8 cellular contexts compared by ENCODE assay signal in the genomic region with DNA sequence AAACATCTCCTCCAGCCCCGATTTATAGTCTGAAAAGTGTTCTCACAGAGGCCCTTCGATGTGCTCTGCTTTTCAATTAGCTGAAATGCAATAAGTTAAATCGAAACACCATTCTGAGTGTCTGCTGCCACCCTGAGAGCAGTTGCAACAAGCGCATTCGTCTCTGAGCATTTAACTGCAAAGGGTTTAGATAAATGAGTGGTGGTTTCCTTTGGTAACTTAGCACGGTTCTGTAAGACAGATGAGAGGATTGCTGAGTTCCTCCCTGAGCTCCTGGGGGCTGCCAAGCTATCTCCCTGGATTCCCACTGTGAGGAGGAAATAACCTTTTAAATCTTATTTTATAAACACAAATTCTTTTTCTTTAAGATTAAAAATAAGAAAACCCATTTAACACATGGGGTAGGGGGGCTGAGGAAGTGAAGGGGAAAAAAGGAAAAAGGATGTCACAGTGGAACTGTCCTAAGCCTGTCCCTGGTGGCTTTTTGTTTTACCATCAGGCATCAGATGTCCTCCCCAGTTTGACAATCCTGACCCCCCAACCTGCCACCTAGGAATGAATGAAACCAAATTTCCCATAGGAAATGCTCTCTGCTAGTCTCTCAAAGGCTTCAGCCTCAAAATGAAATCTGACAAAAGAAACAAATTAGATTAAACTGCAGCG. TPM values are rescaled to one million over a fixed set of nuclear protein-coding genes. Genes with fewer than 3 reads are reported as not detected.
DNase-seq lines count a peak whose midpoint lies in the region; ATAC-seq and TF ChIP-seq lines count a peak whose summit lies in the region.

No MANE protein-coding gene starts in this region.

- peak; percentile 83 for TF ChIP-seq CTCF in cardiac muscle cell (IDR thresholded peaks at IDR 0.05; ENCODE audit: low read depth, low read length)
- TF ChIP-seq CTCF in ovary (IDR thresholded peaks at IDR 0.05), result peak; percentile 7 to 52 (median 51)

- no peaks in the 10 kb centered on the region for H3K27me3 ChIP-seq in cardiac muscle cell
- no peaks in the 10 kb centered on the region for H3K27me3 ChIP-seq in ovary

- 3 to 9% (median 8%) methylated on average over 7 of the region's 7 CpGs for WGBS in ovary, 3 donors

- H3K9me3 ChIP-seq in cardiac muscle cell (ENCODE audit: low read depth), result no peaks in the 10 kb centered on the region
- H3K9me3 ChIP-seq in ovary, result no peaks in the 10 kb centered on the region

- no peak overlapping the region for H3K27ac ChIP-seq in cardiac muscle cell
- no peak overlapping the region for H3K27ac ChIP-seq in ovary

- H3K4me3 Mint-ChIP-seq in activated naive CD8-positive, alpha-beta T cell treated with anti-CD3 and anti-CD28 coated beads for 36 hours, result no peak overlapping the region

- H3K9me3 Mint-ChIP-seq in activated naive CD8-positive, alpha-beta T cell treated with anti-CD3 and anti-CD28 coated beads for 36 hours, result no peaks in the 10 kb centered on the region

- no peaks in the 10 kb centered on the region for H3K27me3 Mint-ChIP-seq in activated naive CD8-positive, alpha-beta T cell treated with anti-CD3 and anti-CD28 coated beads for 36 hours

- TF ChIP-seq EP300 in ovary (IDR thresholded peaks at IDR 0.05), result no peak

- H3K4me1 ChIP-seq in cardiac muscle cell (ENCODE audit: low read depth) (peaks cover 3% of the 10 kb centered on the region), ovary (ENCODE audit: insufficient read depth) (peaks cover 4% of the 10 kb centered on the region)

- no peaks in the 10 kb centered on the region for H3K36me3 Mint-ChIP-seq in activated naive CD8-positive, alpha-beta T cell treated with anti-CD3 and anti-CD28 coated beads for 36 hours

- no peak for ATAC-seq in HG02588 (IDR thresholded peaks at IDR 0.05; ENCODE audit: unreplicated experiment)

- H3K4me1 Mint-ChIP-seq in activated naive CD8-positive, alpha-beta T cell treated with anti-CD3 and anti-CD28 coated beads for 36 hours, result peaks cover 24% of the 10 kb centered on the region

- H3K36me3 ChIP-seq in cardiac muscle cell, result no peaks in the 10 kb centered on the region
- no peaks in the 10 kb centered on the region for H3K36me3 ChIP-seq in ovary

- intact Hi-C loops in ovary (cut with DNase I), result loop anchor here (5.0 to 10.0 kb wide), 5 partner anchors 426 to 781 kb away; no protein-coding TSS in a partner anchor

- no peak for TF ChIP-seq POLR2A in ovary (IDR thresholded peaks at IDR 0.05)

- DNase-seq in activated effector memory CD4-positive, alpha-beta T cell treated with anti-CD3 and anti-CD28 coated beads, Interleukin-2, amount 50 U/mL, for 16 hours, result peak; percentile 67
- DNase-seq in activated effector memory CD4-positive, alpha-beta T cell treated with Interleukin-2 at 50 U/mL for 16 hours, result no peak
- peak; percentile 50 for DNase-seq in HK-2 (ENCODE audit: unreplicated experiment)
- DNase-seq in NCI-H82 (lab: John Stamatoyannopoulos, UW), result peak; percentile 90
- DNase-seq in activated naive CD8-positive, alpha-beta T cell treated with anti-CD3 and anti-CD28 coated beads for 36 hours, result peak; percentile 14
- peak; percentile 71 to 92 for DNase-seq in cardiac muscle cell (ENCODE audit: low read depth in 1 of 2, low spot score in 1 of 2)
- DNase-seq in ovary, result peak; percentile 35 to 56 (median 47)

- no peak overlapping the region for H3K27ac Mint-ChIP-seq in activated naive CD8-positive, alpha-beta T cell treated with anti-CD3 and anti-CD28 coated beads for 36 hours

- H3K4me3 ChIP-seq in cardiac muscle cell (no peak overlapping the region), ovary (no peak overlapping the region)

RNA-seq across cellular contexts. Expression of gene CREB1, which starts 56.4 kb away (rescaled TPM):
- total RNA-seq in activated naive CD8-positive, alpha-beta T cell treated with anti-CD3 and anti-CD28 coated beads for 36 hours, result 10 to 100 TPM; 71.9 to 81.8 TPM
- total RNA-seq in cardiac muscle cell, result 24.1 and 48.9 TPM in 2 replicates
- polyA plus RNA-seq in cardiac muscle cell, result 31.9 and 54.0 TPM in 2 replicates
- 10 to 100 TPM; 21.0 to 79.6 (median 62.1) TPM for total RNA-seq in ovary
- 10 to 100 TPM; 10.8 to 31.8 TPM for polyA plus RNA-seq in ovary
